In genomic region chr1:3453891-3454810, GRCh38 we compare ENCODE assay signal across 9 cellular contexts. TPM values are rescaled to one million over a fixed set of nuclear protein-coding genes. Genes with fewer than 3 reads are reported as not detected.
DNase-seq lines count a peak whose midpoint lies in the region; TF ChIP-seq lines count a peak whose summit lies in the region.
"Had no signal": no experiment of that assay in that cellular context is flagged by ENCODE, and none has a peak within 500 bp of the region (broad histone marks: within the 10 kb centered on the region; RNA-seq: fewer than 3 reads in every experiment).

TSS of gene ARHGEF16 (plus strand) at chr1:3454665. CDS start at chr1:3463085, 8,420 bp downstream.

- H3K4me1 Mint-ChIP-seq in immature natural killer cell, result peaks cover 0 to 11% of the 10 kb centered on the region in 2 donors

- H4K20me1 ChIP-seq in BLaER1, result peaks cover 20% of the 10 kb centered on the region

- H3K36me3 Mint-ChIP-seq in immature natural killer cell, result no peaks in the 10 kb centered on the region

- DNase-seq in HK-2 (ENCODE audit: unreplicated experiment) (peak; percentile 88), RPMI8226 (peak; percentile 95), breast epithelium (ENCODE audit: low spot score in 2 of 2) (peak; percentile 71 to 79), immature natural killer cell (peak; percentile 9 to 17 (median 16)), occipital lobe (lab: John Stamatoyannopoulos, UW) (no peak), hippocampal formation (lab: John Stamatoyannopoulos, UW) (no peak)
- DNase-seq in stimulated activated CD4-positive, alpha-beta T cell treated with anti-CD3 and anti-CD28 coated beads, Interleukin-12 subunit alpha, Interleukin-12 subunit beta, amount 100 ng/mL, for 4 hours, result peak; percentile 17

- no peaks in the 10 kb centered on the region for H3K9me3 Mint-ChIP-seq in immature natural killer cell

- peak within 1 kb of the TSS; percentile 4; the same call in 1 of the 2 replicates for H3K9ac ChIP-seq in BLaER1

- H3K4me3 ChIP-seq in BLaER1, result peak within 1 kb of the TSS; percentile 63
- H3K4me3 ChIP-seq in breast epithelium, result peak within 1 kb of the TSS; percentile 46 to 74 (median 70)

- peak within 1 kb of the TSS; percentile 21 to 74 (median 53) for H3K4me3 Mint-ChIP-seq in immature natural killer cell

- peaks cover 59% of the 10 kb centered on the region for H3K4me1 ChIP-seq in BLaER1
- no peaks in the 10 kb centered on the region for H3K4me1 ChIP-seq in breast epithelium

- peak in 1 of 3 donors; percentile 33 for TF ChIP-seq CTCF in breast epithelium (IDR thresholded peaks at IDR 0.05)

- H3K27ac Mint-ChIP-seq in immature natural killer cell, result no peak within 1 kb of the TSS

- H3K27me3 ChIP-seq in BLaER1, result peaks cover 7% of the 10 kb centered on the region; the same call in 1 of the 2 replicates
- H3K27me3 ChIP-seq in breast epithelium, result peaks cover 0 to 19% of the 10 kb centered on the region in 2 donors

- H3K4me2 ChIP-seq in BLaER1, result peak within 1 kb of the TSS; percentile 92

- intact Hi-C loops in breast epithelium (cut with DNase I; ENCODE audit: low total_unique reads), result no loop called here

- H3K36me3 ChIP-seq in BLaER1 (no peaks in the 10 kb centered on the region), breast epithelium (no peaks in the 10 kb centered on the region)

- no peak for TF ChIP-seq POLR2A in breast epithelium (IDR thresholded peaks at IDR 0.05)

- peaks cover 1 to 4% (median 3%) of the 10 kb centered on the region in 3 donors for H3K27me3 Mint-ChIP-seq in immature natural killer cell (ENCODE audit: low read depth in 3 of 3)

- H3K27ac ChIP-seq in BLaER1, result peak within 1 kb of the TSS; percentile 22; the same call in 1 of the 2 replicates
- H3K27ac ChIP-seq in breast epithelium, result peak within 1 kb of the TSS; percentile 61 to 75

- H3K9me3 ChIP-seq in BLaER1 (no peaks in the 10 kb centered on the region), breast epithelium (no peaks in the 10 kb centered on the region)

RNA-seq across cellular contexts. Expression of gene ARHGEF16, which starts in this region (rescaled TPM):
- 10 to 100 TPM in 2 of 3 donors, under 1 TPM in 1; 0.80 to 16.2 (median 15.1) TPM for total RNA-seq in breast epithelium
- not detected for polyA plus RNA-seq in immature natural killer cell
- 0.16 TPM for total RNA-seq in occipital lobe
- total RNA-seq: mononuclear cell had no signal

Comparison
In these comparisons a context has a peak if more than half of its experiments do, and no peak if none do; other contexts are left out.
1. Peak in DNase-seq in immature natural killer cell; RNA of the gene not detected or under 1 TPM.
2. DNase-seq: peak in HK-2 (single experiment), RPMI8226 (single experiment), breast epithelium (2 of 2) and stimulated activated CD4-positive, alpha-beta T cell treated with anti-CD3 and anti-CD28 coated beads, Interleukin-12 subunit alpha, Interleukin-12 subunit beta, amount 100 ng/mL, for 4 hours (single experiment); none in occipital lobe (single experiment) and hippocampal formation (0 of 2).